In genomic region chr6:9699890-9700289, GRCh38 we compare ENCODE assay signal across 18 cellular contexts.
A peak's percentile ranks its signal among the peaks of the same experiment; 100 is the strongest.
DNase-seq lines count a peak whose midpoint lies in the region; ATAC-seq and TF ChIP-seq lines count a peak whose summit lies in the region.
"Had no signal": no experiment of that assay in that cellular context is flagged by ENCODE, and none has a peak within 500 bp of the region (broad histone marks: within the 10 kb centered on the region; RNA-seq: fewer than 3 reads in every experiment).

No MANE protein-coding gene starts in this region.

- H3K9me3 Mint-ChIP-seq in HFFc6, result no peaks in the 10 kb centered on the region

- peaks cover 6% of the 10 kb centered on the region; the same call in 1 of the 2 replicates for H3K4me1 Mint-ChIP-seq in HFFc6 (ENCODE audit: low read depth)
- H3K4me1 Mint-ChIP-seq: T-cell had no signal

- TF ChIP-seq CTCF in HFFc6 (IDR thresholded peaks at IDR 0.05), result no peak

- no peaks in the 10 kb centered on the region for H3K36me3 Mint-ChIP-seq in HFFc6 (ENCODE audit: low read depth)
- H3K36me3 Mint-ChIP-seq: T-cell had no signal

- no peak overlapping the region for H3K4me3 Mint-ChIP-seq in HFFc6
- H3K4me3 Mint-ChIP-seq: dendritic cell treated with granulocyte-macrophage colony-stimulating factor and Interleukin-4, amounts not matched to agents 40 ng/mL and 50 ng/mL, for 4 days; T-cell had no signal

- no peak overlapping the region for H3K27ac Mint-ChIP-seq in HFFc6
- H3K27ac Mint-ChIP-seq: dendritic cell treated with granulocyte-macrophage colony-stimulating factor and Interleukin-4, amounts not matched to agents 40 ng/mL and 50 ng/mL, for 4 days; T-cell had no signal

- no peaks in the 10 kb centered on the region; the same call in 1 of the 2 replicates for H3K27me3 Mint-ChIP-seq in HFFc6 (ENCODE audit: insufficient read depth)
- H3K27me3 Mint-ChIP-seq: dendritic cell treated with granulocyte-macrophage colony-stimulating factor and Interleukin-4, amounts not matched to agents 40 ng/mL and 50 ng/mL, for 4 days; T-cell had no signal

- peak; percentile 36 for DNase-seq in NCI-H1436 (lab: John Stamatoyannopoulos, UW)
- DNase-seq in NCI-H1436 treated with DMSO at 0.1 percent for 48 hours (lab: John Stamatoyannopoulos, UW), result no peak
- DNase-seq in HFFc6, result peak; percentile 7
- DNase-seq in NCI-H82 treated with DMSO at 0.1 percent for 48 hours (lab: John Stamatoyannopoulos, UW; ENCODE audit: unreplicated experiment), result peak; percentile 47
- DNase-seq in kidney tubule cell (ENCODE audit: low spot score), result peak; percentile 3
- no peak for DNase-seq in mesenteric fat pad (ENCODE audit: low spot score)
- DNase-seq in DMS153 (lab: John Stamatoyannopoulos, UW), result no peak
- DNase-seq: 8988T; activated CD4-positive, alpha-beta T cell treated with anti-CD3 and anti-CD28 coated beads, Interleukin-2, amount 50 U/mL, for 1 hour; activated CD8-positive, alpha-beta memory T cell treated with anti-CD3 and anti-CD28 coated beads, Interleukin-2, amount 50 U/mL, for 48 hours; activated effector memory CD4-positive, alpha-beta T cell treated with Interleukin-2 at 50 U/mL for 16 hours; foreskin keratinocyte; kidney; spleen; T-cell had no signal

- no peak for ATAC-seq in HG02623 (IDR thresholded peaks at IDR 0.05; ENCODE audit: unreplicated experiment)
- ATAC-seq: foreskin keratinocyte, Right ventricle myocardium inferior, T-cell had no signal

Comparison
In these comparisons a context has a peak if more than half of its experiments do, and no peak if none do; other contexts are left out.
1. DNase-seq: peak in NCI-H1436 (single experiment), HFFc6 (single experiment), NCI-H82 treated with DMSO at 0.1 percent for 48 hours (single experiment) and kidney tubule cell (single experiment); none in NCI-H1436 treated with DMSO at 0.1 percent for 48 hours (single experiment), mesenteric fat pad (single experiment) and DMS153 (single experiment).